Comparison of ENCODE assay signal across 1 cellular context in the genomic region with DNA sequence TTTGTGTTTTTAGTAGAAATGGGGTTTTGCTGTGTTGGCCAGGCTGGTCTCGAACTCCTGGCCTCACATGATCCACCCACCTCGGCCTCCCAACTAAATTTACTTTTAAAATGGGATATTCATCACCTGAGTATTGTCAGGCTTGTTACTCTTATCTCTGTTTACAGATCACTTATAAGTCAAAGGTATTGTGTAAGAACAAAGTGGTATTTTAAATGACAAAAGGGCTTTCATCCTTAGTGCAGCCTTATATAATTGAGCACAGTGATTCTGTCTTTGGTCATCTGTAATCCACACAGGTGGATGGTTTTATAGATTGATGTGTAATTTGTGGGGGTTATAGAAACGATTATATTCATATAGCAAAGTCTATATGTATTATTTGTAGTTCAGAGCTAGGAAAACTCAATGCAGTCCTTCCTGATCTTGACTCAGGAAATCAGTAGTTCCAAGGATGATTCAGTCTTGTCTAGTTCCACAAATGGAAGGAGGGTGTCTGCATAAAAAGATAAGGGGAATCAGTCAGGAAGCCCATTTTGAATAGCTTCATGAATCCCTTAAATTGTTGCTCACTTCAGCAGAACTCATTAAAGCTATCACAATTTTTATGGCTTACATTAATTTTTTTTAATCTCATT.
TF ChIP-seq lines count a peak whose summit lies in the region.

No MANE protein-coding gene starts in this region.

TF ChIP-seq in K562, 482 proteins besides CTCF, POLR2A, EP300 and RAD21 (continued from another document and continues in another):
- TF ChIP-seq, protein P1, sequence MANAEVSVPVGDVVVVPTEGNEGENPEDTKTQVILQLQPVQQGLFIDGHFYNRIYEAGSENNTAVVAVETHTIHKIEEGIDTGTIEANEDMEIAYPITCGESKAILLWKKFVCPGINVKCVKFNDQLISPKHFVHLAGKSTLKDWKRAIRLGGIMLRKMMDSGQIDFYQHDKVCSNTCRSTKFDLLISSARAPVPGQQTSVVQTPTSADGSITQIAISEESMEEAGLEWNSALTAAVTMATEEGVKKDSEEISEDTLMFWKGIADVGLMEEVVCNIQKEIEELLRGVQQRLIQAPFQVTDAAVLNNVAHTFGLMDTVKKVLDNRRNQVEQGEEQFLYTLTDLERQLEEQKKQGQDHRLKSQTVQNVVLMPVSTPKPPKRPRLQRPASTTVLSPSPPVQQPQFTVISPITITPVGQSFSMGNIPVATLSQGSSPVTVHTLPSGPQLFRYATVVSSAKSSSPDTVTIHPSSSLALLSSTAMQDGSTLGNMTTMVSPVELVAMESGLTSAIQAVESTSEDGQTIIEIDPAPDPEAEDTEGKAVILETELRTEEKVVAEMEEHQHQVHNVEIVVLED (CRISPR knock-in tag; IDR thresholded peaks at IDR 0.05) = no peak
- TF ChIP-seq ZNF24 (IDR thresholded peaks at IDR 0.05) (peak; percentile 94), ZNF79 (CRISPR knock-in tag; IDR thresholded peaks at IDR 0.05; ENCODE audit: low read depth) (no peak), CEBPB (tag; IDR thresholded peaks at IDR 0.05) (peak; percentile 89), CEBPG (CRISPR knock-in tag; IDR thresholded peaks at IDR 0.05) (no peak), CEBPG (tag; conservative IDR thresholded peaks at IDR 0.05 in 1 of 2, IDR thresholded peaks at IDR 0.05 in 1 of 2) (peak in 1 of 2 experiments; percentile 84; a peak in 2 of 4 replicates), ILF3 (IDR thresholded peaks at IDR 0.05; ENCODE audit: borderline replicate concordance) (0 out of 2 replicates have a peak, but pooled peaks have one; percentile 27), BCOR (IDR thresholded peaks at IDR 0.05) (0 out of 2 replicates have a peak, but pooled peaks have one; percentile 28), CHD1 (IDR thresholded peaks at IDR 0.05; ENCODE audit: low read length) (no peak), ETV1 (tag; conservative IDR thresholded peaks at IDR 0.05; ENCODE audit: low read depth) (0 out of 2 replicates have a peak, but pooled peaks have one; percentile 14), KLF16 (IDR thresholded peaks at IDR 0.05) (peak; percentile 24; the same call in 1 of the 2 replicates), TCF3 (CRISPR knock-in tag; IDR thresholded peaks at IDR 0.05) (peak; percentile 89), MTA2 (IDR thresholded peaks at IDR 0.05; ENCODE audit: low read depth) (peak; percentile 71), GATA2 (CRISPR knock-in tag; IDR thresholded peaks at IDR 0.05) (peak; percentile 78), TBL1XR1 (IDR thresholded peaks at IDR 0.05; ENCODE audit: low read length in 2 of 2) (0 out of 4 replicates have a peak, but pooled peaks of 1 of the 2 experiments have one; percentile 26), KDM1A (IDR thresholded peaks at IDR 0.05) (peak; percentile 24 to 33; a peak in 2 of 4 replicates), MEIS2 (IDR thresholded peaks at IDR 0.05; ENCODE audit: partially characterized antibody) (peak; percentile 1), ZFX (CRISPR knock-in tag; IDR thresholded peaks at IDR 0.05) (peak; percentile 10; the same call in 1 of the 2 replicates), TAL1 (IDR thresholded peaks at IDR 0.05) (peak; percentile 80), CBFA2T3 (IDR thresholded peaks at IDR 0.05) (peak; percentile 86), SOX6 (IDR thresholded peaks at IDR 0.05) (peak; percentile 83; the same call in 1 of the 2 replicates), LCOR (CRISPR knock-in tag; IDR thresholded peaks at IDR 0.05) (0 out of 2 replicates have a peak, but pooled peaks have one; percentile 20), C11orf30 (IDR thresholded peaks at IDR 0.05; ENCODE audit: low read depth) (peak; percentile 6; the same call in 1 of the 2 replicates), MEF2A (IDR thresholded peaks at IDR 0.05; ENCODE audit: control insufficient read depth, low read depth, low read length) (peak; percentile 12; the same call in 1 of the 2 replicates), FOSL1 (tag; conservative IDR thresholded peaks at IDR 0.05) (peak; percentile 92), CBX3 (IDR thresholded peaks at IDR 0.05; ENCODE audit: borderline replicate concordance in 1 of 2, low read length in 2 of 2) (peak in 1 of 2 experiments; percentile 8; a peak in 1 of 3 replicates), NCOA6 (IDR thresholded peaks at IDR 0.05) (no peak), CBFA2T2 (conservative IDR thresholded peaks at IDR 0.05) (peak; percentile 69), SMARCC2 (IDR thresholded peaks at IDR 0.05; ENCODE audit: low read depth) (peak; percentile 48; the same call in 1 of the 2 replicates), JUN (IDR thresholded peaks at IDR 0.05; ENCODE audit: borderline replicate concordance, low read depth, low read length) (peak; percentile 43; the same call in 1 of the 2 replicates), JUN (CRISPR knock-in tag; IDR thresholded peaks at IDR 0.05; ENCODE audit: borderline replicate concordance) (no peak), TEAD4 (IDR thresholded peaks at IDR 0.05; ENCODE audit: low read length) (peak; percentile 78), TEAD4 (CRISPR knock-in tag; IDR thresholded peaks at IDR 0.05; ENCODE audit: borderline replicate concordance) (no peak), EGR1 (conservative IDR thresholded peaks at IDR 0.05) (no peak; the same call in 1 of the 2 replicates), ASH1L (IDR thresholded peaks at IDR 0.05; ENCODE audit: borderline replicate concordance, low read depth, partially characterized antibody) (no peak), GATAD2B (IDR thresholded peaks at IDR 0.05; ENCODE audit: borderline replicate concordance) (0 out of 2 replicates have a peak, but pooled peaks have one; percentile 38), PRMT5 (CRISPR knock-in tag; IDR thresholded peaks at IDR 0.05) (no peak), ADNP (tag; IDR thresholded peaks at IDR 0.05) (peak; percentile 96), NONO (IDR thresholded peaks at IDR 0.05; ENCODE audit: low read depth in 2 of 2, low read length in 1 of 2) (no peak), SMARCA5 (IDR thresholded peaks at IDR 0.05) (no peak), JUND (IDR thresholded peaks at IDR 0.05; ENCODE audit: borderline replicate concordance, low read depth, low read length) (peak; percentile 83), JUND (tag; IDR thresholded peaks at IDR 0.05; ENCODE audit: borderline replicate concordance, low read depth, low read length) (peak; percentile 68; the same call in 2 of the 3 replicates), FOXM1 (IDR thresholded peaks at IDR 0.05; ENCODE audit: low read depth) (peak; percentile 51; the same call in 1 of the 2 replicates), FOXM1 (CRISPR knock-in tag; IDR thresholded peaks at IDR 0.05; ENCODE audit: low read depth) (no peak), ATF7 (IDR thresholded peaks at IDR 0.05) (0 out of 2 replicates have a peak, but pooled peaks have one; percentile 14), MBD2 (IDR thresholded peaks at IDR 0.05; ENCODE audit: borderline replicate concordance, low read depth) (peak; percentile 19; the same call in 1 of the 2 replicates), RCOR1 (IDR thresholded peaks at IDR 0.05; ENCODE audit: borderline replicate concordance in 1 of 2, low read depth in 2 of 2, low read length in 2 of 2) (peak in 1 of 2 experiments; percentile 42; a peak in 1 of 4 replicates), SMARCA4 (IDR thresholded peaks at IDR 0.05) (peak; percentile 82)
- TF ChIP-seq, protein P2, sequence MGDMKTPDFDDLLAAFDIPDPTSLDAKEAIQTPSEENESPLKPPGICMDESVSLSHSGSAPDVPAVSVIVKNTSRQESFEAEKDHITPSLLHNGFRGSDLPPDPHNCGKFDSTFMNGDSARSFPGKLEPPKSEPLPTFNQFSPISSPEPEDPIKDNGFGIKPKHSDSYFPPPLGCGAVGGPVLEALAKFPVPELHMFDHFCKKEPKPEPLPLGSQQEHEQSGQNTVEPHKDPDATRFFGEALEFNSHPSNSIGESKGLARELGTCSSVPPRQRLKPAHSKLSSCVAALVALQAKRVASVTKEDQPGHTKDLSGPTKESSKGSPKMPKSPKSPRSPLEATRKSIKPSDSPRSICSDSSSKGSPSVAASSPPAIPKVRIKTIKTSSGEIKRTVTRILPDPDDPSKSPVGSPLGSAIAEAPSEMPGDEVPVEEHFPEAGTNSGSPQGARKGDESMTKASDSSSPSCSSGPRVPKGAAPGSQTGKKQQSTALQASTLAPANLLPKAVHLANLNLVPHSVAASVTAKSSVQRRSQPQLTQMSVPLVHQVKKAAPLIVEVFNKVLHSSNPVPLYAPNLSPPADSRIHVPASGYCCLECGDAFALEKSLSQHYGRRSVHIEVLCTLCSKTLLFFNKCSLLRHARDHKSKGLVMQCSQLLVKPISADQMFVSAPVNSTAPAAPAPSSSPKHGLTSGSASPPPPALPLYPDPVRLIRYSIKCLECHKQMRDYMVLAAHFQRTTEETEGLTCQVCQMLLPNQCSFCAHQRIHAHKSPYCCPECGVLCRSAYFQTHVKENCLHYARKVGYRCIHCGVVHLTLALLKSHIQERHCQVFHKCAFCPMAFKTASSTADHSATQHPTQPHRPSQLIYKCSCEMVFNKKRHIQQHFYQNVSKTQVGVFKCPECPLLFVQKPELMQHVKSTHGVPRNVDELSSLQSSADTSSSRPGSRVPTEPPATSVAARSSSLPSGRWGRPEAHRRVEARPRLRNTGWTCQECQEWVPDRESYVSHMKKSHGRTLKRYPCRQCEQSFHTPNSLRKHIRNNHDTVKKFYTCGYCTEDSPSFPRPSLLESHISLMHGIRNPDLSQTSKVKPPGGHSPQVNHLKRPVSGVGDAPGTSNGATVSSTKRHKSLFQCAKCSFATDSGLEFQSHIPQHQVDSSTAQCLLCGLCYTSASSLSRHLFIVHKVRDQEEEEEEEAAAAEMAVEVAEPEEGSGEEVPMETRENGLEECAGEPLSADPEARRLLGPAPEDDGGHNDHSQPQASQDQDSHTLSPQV (IDR thresholded peaks at IDR 0.05) = 0 out of 2 replicates have a peak, but pooled peaks have one; percentile 14
- TF ChIP-seq, protein P3, sequence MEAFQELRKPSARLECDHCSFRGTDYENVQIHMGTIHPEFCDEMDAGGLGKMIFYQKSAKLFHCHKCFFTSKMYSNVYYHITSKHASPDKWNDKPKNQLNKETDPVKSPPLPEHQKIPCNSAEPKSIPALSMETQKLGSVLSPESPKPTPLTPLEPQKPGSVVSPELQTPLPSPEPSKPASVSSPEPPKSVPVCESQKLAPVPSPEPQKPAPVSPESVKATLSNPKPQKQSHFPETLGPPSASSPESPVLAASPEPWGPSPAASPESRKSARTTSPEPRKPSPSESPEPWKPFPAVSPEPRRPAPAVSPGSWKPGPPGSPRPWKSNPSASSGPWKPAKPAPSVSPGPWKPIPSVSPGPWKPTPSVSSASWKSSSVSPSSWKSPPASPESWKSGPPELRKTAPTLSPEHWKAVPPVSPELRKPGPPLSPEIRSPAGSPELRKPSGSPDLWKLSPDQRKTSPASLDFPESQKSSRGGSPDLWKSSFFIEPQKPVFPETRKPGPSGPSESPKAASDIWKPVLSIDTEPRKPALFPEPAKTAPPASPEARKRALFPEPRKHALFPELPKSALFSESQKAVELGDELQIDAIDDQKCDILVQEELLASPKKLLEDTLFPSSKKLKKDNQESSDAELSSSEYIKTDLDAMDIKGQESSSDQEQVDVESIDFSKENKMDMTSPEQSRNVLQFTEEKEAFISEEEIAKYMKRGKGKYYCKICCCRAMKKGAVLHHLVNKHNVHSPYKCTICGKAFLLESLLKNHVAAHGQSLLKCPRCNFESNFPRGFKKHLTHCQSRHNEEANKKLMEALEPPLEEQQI (IDR thresholded peaks at IDR 0.05) = 0 out of 2 replicates have a peak, but pooled peaks have one; percentile 27
- TF ChIP-seq, protein P4, sequence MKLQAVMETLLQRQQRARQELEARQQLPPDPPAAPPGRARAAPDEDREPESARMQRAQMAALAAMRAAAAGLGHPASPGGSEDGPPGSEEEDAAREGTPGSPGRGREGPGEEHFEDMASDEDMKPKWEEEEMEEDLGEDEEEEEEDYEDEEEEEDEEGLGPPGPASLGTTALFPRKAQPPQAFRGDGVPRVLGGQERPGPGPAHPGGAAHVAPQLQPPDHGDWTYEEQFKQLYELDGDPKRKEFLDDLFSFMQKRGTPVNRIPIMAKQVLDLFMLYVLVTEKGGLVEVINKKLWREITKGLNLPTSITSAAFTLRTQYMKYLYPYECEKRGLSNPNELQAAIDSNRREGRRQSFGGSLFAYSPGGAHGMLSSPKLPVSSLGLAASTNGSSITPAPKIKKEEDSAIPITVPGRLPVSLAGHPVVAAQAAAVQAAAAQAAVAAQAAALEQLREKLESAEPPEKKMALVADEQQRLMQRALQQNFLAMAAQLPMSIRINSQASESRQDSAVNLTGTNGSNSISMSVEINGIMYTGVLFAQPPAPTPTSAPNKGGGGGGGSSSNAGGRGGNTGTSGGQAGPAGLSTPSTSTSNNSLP (IDR thresholded peaks at IDR 0.05; ENCODE audit: borderline replicate concordance, low read depth, low read length) = 0 out of 2 replicates have a peak, but pooled peaks have one; percentile 86
- TF ChIP-seq, protein P5, sequence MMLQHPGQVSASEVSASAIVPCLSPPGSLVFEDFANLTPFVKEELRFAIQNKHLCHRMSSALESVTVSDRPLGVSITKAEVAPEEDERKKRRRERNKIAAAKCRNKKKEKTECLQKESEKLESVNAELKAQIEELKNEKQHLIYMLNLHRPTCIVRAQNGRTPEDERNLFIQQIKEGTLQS (IDR thresholded peaks at IDR 0.05) = peak; percentile 55
- TF ChIP-seq, protein P5 (CRISPR knock-in tag; conservative IDR thresholded peaks at IDR 0.05) = no peak
- TF ChIP-seq, protein P6, sequence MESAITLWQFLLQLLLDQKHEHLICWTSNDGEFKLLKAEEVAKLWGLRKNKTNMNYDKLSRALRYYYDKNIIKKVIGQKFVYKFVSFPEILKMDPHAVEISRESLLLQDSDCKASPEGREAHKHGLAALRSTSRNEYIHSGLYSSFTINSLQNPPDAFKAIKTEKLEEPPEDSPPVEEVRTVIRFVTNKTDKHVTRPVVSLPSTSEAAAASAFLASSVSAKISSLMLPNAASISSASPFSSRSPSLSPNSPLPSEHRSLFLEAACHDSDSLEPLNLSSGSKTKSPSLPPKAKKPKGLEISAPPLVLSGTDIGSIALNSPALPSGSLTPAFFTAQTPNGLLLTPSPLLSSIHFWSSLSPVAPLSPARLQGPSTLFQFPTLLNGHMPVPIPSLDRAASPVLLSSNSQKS (CRISPR knock-in tag; IDR thresholded peaks at IDR 0.05) = no peak
